Comparison of ENCODE assay signal across 8 cellular contexts in the genomic region with DNA sequence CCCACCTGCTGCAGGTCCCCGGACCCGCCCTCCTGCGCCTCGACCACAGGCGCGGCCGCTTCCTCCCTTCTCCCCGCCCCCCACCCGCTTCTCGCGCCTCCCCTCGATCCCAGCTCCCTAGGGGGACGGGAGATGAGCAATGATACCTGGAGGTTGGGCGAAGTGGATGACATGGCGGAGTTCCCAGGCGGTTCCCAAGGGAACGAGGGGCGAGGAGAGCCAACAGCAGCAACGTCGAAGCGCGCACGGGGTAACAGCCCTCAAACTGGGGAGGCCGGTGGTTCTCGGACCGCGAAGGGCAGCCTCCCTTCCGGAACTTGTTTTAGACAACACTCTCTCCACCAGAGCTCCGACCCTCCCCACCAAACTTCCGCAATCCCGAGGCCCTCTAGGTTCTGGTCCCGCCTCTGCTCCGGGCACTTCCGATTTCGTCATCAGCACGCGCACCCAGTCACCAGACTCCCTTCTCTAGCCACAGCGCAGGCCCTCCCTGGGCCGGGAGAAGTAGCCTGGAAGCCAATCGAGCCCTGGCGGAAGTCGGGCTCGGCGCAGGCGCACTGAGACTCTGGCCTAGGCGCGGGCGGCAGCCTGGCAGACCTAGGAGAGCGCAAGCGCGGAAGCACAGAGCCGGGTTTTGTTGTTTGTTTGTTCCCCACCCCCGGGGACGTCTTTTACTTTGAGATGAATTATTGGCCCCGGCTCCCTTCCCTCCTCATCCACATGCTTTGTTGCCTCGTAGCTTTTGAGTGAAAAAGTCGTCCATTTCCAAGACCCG. TPM values are rescaled to one million over a fixed set of nuclear protein-coding genes. Genes with fewer than 3 reads are reported as not detected.
DNase-seq lines count a peak whose midpoint lies in the region; ATAC-seq and TF ChIP-seq lines count a peak whose summit lies in the region.

Gene VPS4B (minus strand): TSS at position 390 of the 775 bp plus-strand sequence. CDS start 217 bp downstream, at position 173.

- TF ChIP-seq CTCF in LNCaP clone FGC (IDR thresholded peaks at IDR 0.05; ENCODE audit: control insufficient read depth, extremely low read depth, insufficient read depth) (no peak), RWPE1 (conservative IDR thresholded peaks at IDR 0.05; ENCODE audit: low read depth) (no peak)

- H3K4me1 Mint-ChIP-seq in activated T-helper 17 cell treated with anti-CD3 and anti-CD28 coated beads, Interleukin-2, amount 50 U/mL, for 72 hours = peaks cover 8% of the 10 kb centered on the region
- H3K4me1 Mint-ChIP-seq in naive B cell = peaks cover 23 to 37% (median 27%) of the 10 kb centered on the region in 3 donors
- H3K4me1 Mint-ChIP-seq in stimulated activated memory B cell treated with anti-CD40 and anti-IgM and Interleukin-4, amounts not matched to agents 10 μg/mL and 1 μg/mL and 100 μg/mL, for 72 hours = peaks cover 10% of the 10 kb centered on the region

- peak within 1 kb of the TSS; percentile 89 for H3K4me3 ChIP-seq in LNCaP clone FGC (ENCODE audit: low read depth, low read length)

- peak within 1 kb of the TSS; percentile 93 for H3K27ac ChIP-seq in RWPE1

- H3K4me3 Mint-ChIP-seq in activated T-helper 17 cell treated with anti-CD3 and anti-CD28 coated beads, Interleukin-2, amount 50 U/mL, for 72 hours = peak within 1 kb of the TSS; percentile 89
- H3K4me3 Mint-ChIP-seq in naive B cell = peak within 1 kb of the TSS; percentile 91 to 100 (median 98)
- H3K4me3 Mint-ChIP-seq in stimulated activated memory B cell treated with anti-CD40 and anti-IgM and Interleukin-4, amounts not matched to agents 10 μg/mL and 1 μg/mL and 100 μg/mL, for 72 hours = peak within 1 kb of the TSS; percentile 95

- POLR2A ChIA-PET in RWPE1 (lab: Yijun Ruan, JAX; ENCODE audit: low non-redundant PET) = interaction anchor here (1.0 kb wide), 1 partner anchor 12 kb away, joined by 3 read pairs; no protein-coding TSS in a partner anchor

- H3K27me3 Mint-ChIP-seq in activated T-helper 17 cell treated with anti-CD3 and anti-CD28 coated beads, Interleukin-2, amount 50 U/mL, for 72 hours = peaks cover 3% of the 10 kb centered on the region
- H3K27me3 Mint-ChIP-seq in naive B cell = peaks cover 7 to 16% (median 10%) of the 10 kb centered on the region in 3 donors
- H3K27me3 Mint-ChIP-seq in stimulated activated memory B cell treated with anti-CD40 and anti-IgM and Interleukin-4, amounts not matched to agents 10 μg/mL and 1 μg/mL and 100 μg/mL, for 72 hours = no peaks in the 10 kb centered on the region

- no peaks in the 10 kb centered on the region for H3K9me3 Mint-ChIP-seq in activated T-helper 17 cell treated with anti-CD3 and anti-CD28 coated beads, Interleukin-2, amount 50 U/mL, for 72 hours
- H3K9me3 Mint-ChIP-seq in naive B cell = no peaks in the 10 kb centered on the region
- no peaks in the 10 kb centered on the region for H3K9me3 Mint-ChIP-seq in stimulated activated memory B cell treated with anti-CD40 and anti-IgM and Interleukin-4, amounts not matched to agents 10 μg/mL and 1 μg/mL and 100 μg/mL, for 72 hours

- peak; percentile 97 for ATAC-seq in activated T-helper 17 cell treated with anti-CD3 and anti-CD28 coated beads, Interleukin-2, amount 50 U/mL, for 72 hours (replicated peaks)
- peak; percentile 95 to 96 for ATAC-seq in naive B cell (ENCODE audit: low read depth in 2 of 2)
- peak; percentile 100 for ATAC-seq in stimulated activated memory B cell treated with anti-CD40 and anti-IgM and Interleukin-4, amounts not matched to agents 10 μg/mL and 1 μg/mL and 100 μg/mL, for 72 hours

- CTCF ChIA-PET in RWPE1 (lab: Yijun Ruan, JAX) = interaction anchor here (0.7 to 1.0 kb wide), 2 partner anchors 15 to 17 kb away, joined by 3 to 5 read pairs; no protein-coding TSS in a partner anchor

- H3K36me3 Mint-ChIP-seq in activated T-helper 17 cell treated with anti-CD3 and anti-CD28 coated beads, Interleukin-2, amount 50 U/mL, for 72 hours (ENCODE audit: low read depth) = peaks cover 6% of the 10 kb centered on the region
- peaks cover 3 to 7% of the 10 kb centered on the region in 2 donors for H3K36me3 Mint-ChIP-seq in naive B cell
- H3K36me3 Mint-ChIP-seq in stimulated activated memory B cell treated with anti-CD40 and anti-IgM and Interleukin-4, amounts not matched to agents 10 μg/mL and 1 μg/mL and 100 μg/mL, for 72 hours = no peaks in the 10 kb centered on the region

- H3K27ac Mint-ChIP-seq in activated T-helper 17 cell treated with anti-CD3 and anti-CD28 coated beads, Interleukin-2, amount 50 U/mL, for 72 hours = peak within 1 kb of the TSS; percentile 97
- peak within 1 kb of the TSS; percentile 96 to 99 (median 99) for H3K27ac Mint-ChIP-seq in naive B cell
- H3K27ac Mint-ChIP-seq in stimulated activated memory B cell treated with anti-CD40 and anti-IgM and Interleukin-4, amounts not matched to agents 10 μg/mL and 1 μg/mL and 100 μg/mL, for 72 hours = peak within 1 kb of the TSS; percentile 98

- peak; percentile 99 for DNase-seq in EH (ENCODE audit: low read depth)
- DNase-seq in GOT3 (lab: John Stamatoyannopoulos, UW) = peak; percentile 89
- DNase-seq in LNCaP clone FGC (ENCODE audit: low read depth) = peak; percentile 98
- DNase-seq in RWPE1 (ENCODE audit: low spot score) = peak; percentile 95
- peak; percentile 100 for DNase-seq in fibroblast of gingiva (ENCODE audit: low read depth)
- DNase-seq in naive B cell = peak; percentile 100

RNA-seq across cellular contexts. Expression of gene VPS4B, which starts in this region (rescaled TPM):
- 10 to 100 TPM; 63.8 to 72.3 TPM for total RNA-seq in activated T-helper 17 cell treated with anti-CD3 and anti-CD28 coated beads, Interleukin-2, amount 50 U/mL, for 72 hours
- 10 to 100 TPM; 36.6 to 89.8 (median 71.6) TPM for polyA plus RNA-seq in naive B cell (ENCODE audit: low read depth in 6 of 6)

Comparison
In these comparisons a context has a peak if more than half of its experiments do, and no peak if none do; other contexts are left out.
1. Peak in every context shown above with its lines: DNase-seq, ATAC-seq, H3K4me3 ChIP-seq and H3K27ac ChIP-seq.